19 cellular contexts compared by ENCODE assay signal in genomic region chr21:44905725-44906084, GRCh38.
"Had no signal": no experiment of that assay in that cellular context is flagged by ENCODE, and none has a peak within 500 bp of the region (broad histone marks: within the 10 kb centered on the region; RNA-seq: fewer than 3 reads in every experiment).

No MANE protein-coding gene starts in this region.

- ATAC-seq: gastroesophageal sphincter; stimulated activated naive CD8-positive, alpha-beta T cell treated with anti-CD3 and anti-CD28 coated beads, Interleukin-15, Interleukin-2, amounts not matched to agents 100 U/mL and 50 U/mL, for 24 hours had no signal

- H3K9me3 Mint-ChIP-seq: type B pancreatic cell had no signal

- H3K36me3 Mint-ChIP-seq: type B pancreatic cell had no signal

- H3K36me3 ChIP-seq: ascending aorta, gastroesophageal sphincter, prostate gland, suprapubic skin, WERI-Rb-1 had no signal

- H3K27me3 ChIP-seq: ascending aorta, gastroesophageal sphincter, sigmoid colon, SJSA1 had no signal

- H3K9me3 ChIP-seq: ascending aorta, gastroesophageal sphincter, prostate gland, sigmoid colon, suprapubic skin had no signal

- H3K27ac ChIP-seq: ascending aorta, coronary artery, prostate gland, SJSA1, suprapubic skin, WERI-Rb-1 had no signal

- H3K27ac Mint-ChIP-seq: type B pancreatic cell had no signal

- H3K4me3 ChIP-seq: ascending aorta, coronary artery, gastroesophageal sphincter, prostate gland, sigmoid colon, SJSA1, suprapubic skin had no signal

- DNase-seq: activated CD4-positive, alpha-beta T cell treated with anti-CD3 and anti-CD28 coated beads for 4 hours; activated CD8-positive, alpha-beta memory T cell treated with anti-CD3 and anti-CD28 coated beads for 24 hours; activated effector memory CD4-positive, alpha-beta T cell treated with Interleukin-2 at 50 U/mL for 16 hours; activated T-cell treated with anti-CD3 and anti-CD28 coated beads for 4 hours; effector memory CD4-positive, alpha-beta T cell; mesendoderm; naive B cell; sigmoid colon; stimulated activated CD4-positive, alpha-beta T cell treated with anti-CD3 and anti-CD28 coated beads, Interleukin-12 subunit alpha, Interleukin-12 subunit beta, amount 100 ng/mL, for 4 hours; stimulated activated naive CD8-positive, alpha-beta T cell treated with anti-CD3 and anti-CD28 coated beads, Interleukin-15, Interleukin-2, amounts not matched to agents 100 U/mL and 50 U/mL, for 24 hours; T1000; WERI-Rb-1 had no signal

- H3K27me3 Mint-ChIP-seq: naive B cell had no signal

- H3K4me3 Mint-ChIP-seq: type B pancreatic cell had no signal
